Comparison of ENCODE assay signal across 1 cellular context in genomic region chr15:70856177-70856883, GRCh38.
A peak's percentile ranks its signal among the peaks of the same experiment; 100 is the strongest.
TF ChIP-seq lines count a peak whose summit lies in the region.

No MANE protein-coding gene starts in this region.

TF ChIP-seq in SK-N-SH, 30 proteins besides CTCF, POLR2A, EP300 and RAD21 (continued from another document):
- TF ChIP-seq ZBTB33 (IDR thresholded peaks at IDR 0.05; ENCODE audit: borderline replicate concordance, low read depth), result 0 out of 2 replicates have a peak, but pooled peaks have one; percentile 2
- 0 out of 2 replicates have a peak, but pooled peaks have one; percentile 43 for TF ChIP-seq TEAD4 (IDR thresholded peaks at IDR 0.05; ENCODE audit: borderline replicate concordance, insufficient read depth)
- no peak for TF ChIP-seq MEF2A (IDR thresholded peaks at IDR 0.05; ENCODE audit: borderline replicate concordance, low read depth)
- peak; percentile 73 for TF ChIP-seq TCF12 (IDR thresholded peaks at IDR 0.05)
TF ChIP-seq in SK-N-SH: peak in this region for 8.
